ENCODE assay signal across 11 cellular contexts in genomic region chr5:137453476-137454080, GRCh38. TPM values are rescaled to one million over a fixed set of nuclear protein-coding genes. Genes with fewer than 3 reads are reported as not detected.
DNase-seq lines count a peak whose midpoint lies in the region; ATAC-seq and TF ChIP-seq lines count a peak whose summit lies in the region.
"Had no signal": no experiment of that assay in that cellular context is flagged by ENCODE, and none has a peak within 500 bp of the region (broad histone marks: within the 10 kb centered on the region; RNA-seq: fewer than 3 reads in every experiment).

No MANE protein-coding gene starts in this region.

- no TSS peak for BruUV-seq in mammary epithelial cell (replicated peaks; lab: Mats Ljungman, UMichigan)

- dilution Hi-C loops in mammary epithelial cell (cut with HindIII; ENCODE audit: low sequenced_read_pairs) = no loop called here

- TF ChIP-seq CTCF in GM12865 (IDR thresholded peaks at IDR 0.05; ENCODE audit: insufficient read depth, low read depth, low read length, missing control alignments) (no peak), NB4 (IDR thresholded peaks at IDR 0.05; ENCODE audit: low read depth, low read length) (no peak), mammary epithelial cell (conservative IDR thresholded peaks at IDR 0.05 in 1 of 2, IDR thresholded peaks at IDR 0.05 in 1 of 2; ENCODE audit: extremely low read depth in 1 of 2, insufficient read depth in 1 of 2, low read depth in 1 of 2, low read length in 2 of 2) (no peak)

- H3K4me1 ChIP-seq in mammary epithelial cell (ENCODE audit: insufficient read depth, low read length) = no peaks in the 10 kb centered on the region

- H3K27me3 ChIP-seq in mammary epithelial cell (ENCODE audit: insufficient read depth, low read length) = peaks cover 3% of the 10 kb centered on the region

- H3K27ac ChIP-seq in mammary epithelial cell (ENCODE audit: insufficient read depth, low read depth, low read length) (no peak overlapping the region), caudate nucleus (ENCODE audit: low read depth, low read length) (no peak overlapping the region)
- H3K27ac ChIP-seq: HL-60 had no signal

- H3K36me3 ChIP-seq in mammary epithelial cell (ENCODE audit: insufficient read depth, low read length) = no peaks in the 10 kb centered on the region

- H3K4me1 Mint-ChIP-seq in immature natural killer cell = no peaks in the 10 kb centered on the region
- H3K4me1 Mint-ChIP-seq: naive B cell had no signal

- H4K20me1 ChIP-seq in mammary epithelial cell (ENCODE audit: insufficient read depth, low read length) = no peaks in the 10 kb centered on the region

- in situ Hi-C loops in mammary epithelial cell (cut with MboI; ENCODE audit: low sequenced_read_pairs in 2 of 2) = no loop called here

- intact Hi-C loops in mammary epithelial cell (cut with micrococcal nuclease) = no loop called here

- H3K4me2 ChIP-seq in mammary epithelial cell (ENCODE audit: insufficient read depth, low read depth, low read length) = no peak overlapping the region

- no peaks in the 10 kb centered on the region for H3K79me2 ChIP-seq in mammary epithelial cell (ENCODE audit: insufficient read depth, low read length)

- H3K27ac Mint-ChIP-seq in immature natural killer cell = no peak overlapping the region
- H3K27ac Mint-ChIP-seq: naive B cell had no signal

- no peak for TF ChIP-seq POLR2A in NB4 (IDR thresholded peaks at IDR 0.05; ENCODE audit: extremely low read depth, insufficient read length)

- WGBS in mammary epithelial cell (ENCODE audit: low coverage, missing lambda C conversion rate) = 31% methylated on average over 6 of the region's 6 CpGs

- no peak overlapping the region for H3K4me3 ChIP-seq in GM12865 (ENCODE audit: low read depth, low read length)
- no peak overlapping the region for H3K4me3 ChIP-seq in NB4 (ENCODE audit: low read depth, low read length)
- H3K4me3 ChIP-seq in mammary epithelial cell (replicated peaks in 1 of 3; ENCODE audit: insufficient read depth in 1 of 3, low read depth in 2 of 3, low read length in 3 of 3) = no peak overlapping the region

- no peak for ATAC-seq in GM21390 (IDR thresholded peaks at IDR 0.05; ENCODE audit: unreplicated experiment)

- peaks cover 0 to 1% (median 0%) of the 10 kb centered on the region in 6 donors for H3K9me3 Mint-ChIP-seq in immature natural killer cell

- no peaks in the 10 kb centered on the region for H3K9me3 ChIP-seq in mammary epithelial cell (replicated peaks; ENCODE audit: insufficient read depth, low read length)

- DNase-seq in GM12865 (ENCODE audit: low read depth) = peak; percentile 48
- peak; percentile 54 for DNase-seq in NB4 (ENCODE audit: low read depth)
- DNase-seq in mammary epithelial cell = peak; percentile 54
- peak; percentile 66 to 75 for DNase-seq in lung microvascular endothelial cell (ENCODE audit: low read depth in 2 of 2)
- no peak for DNase-seq in activated gamma-delta T cell (lab: John Stamatoyannopoulos, UW)
- no peak for DNase-seq in immature natural killer cell
- DNase-seq in caudate nucleus (lab: John Stamatoyannopoulos, UW) = no peak
- DNase-seq: effector CD4-positive, alpha-beta T cell; naive B cell had no signal

- CTCF ChIA-PET in mammary epithelial cell (lab: Charles Lee; ENCODE audit: low non-redundant PET) = no interaction called here

- H3K4me3 Mint-ChIP-seq in immature natural killer cell = no peak overlapping the region
- H3K4me3 Mint-ChIP-seq: naive B cell had no signal

- no peaks in the 10 kb centered on the region for H3K36me3 Mint-ChIP-seq in immature natural killer cell
- H3K36me3 Mint-ChIP-seq: naive B cell had no signal

- H3K9ac ChIP-seq in mammary epithelial cell (ENCODE audit: insufficient read depth, low read length) = no peak overlapping the region

- peaks cover 0 to 3% (median 2%) of the 10 kb centered on the region in 3 donors for H3K27me3 Mint-ChIP-seq in immature natural killer cell (ENCODE audit: low read depth in 3 of 3)

- no peak overlapping the region for H2AFZ ChIP-seq in mammary epithelial cell (ENCODE audit: low read depth, low read length)

RNA-seq across cellular contexts. Expression of gene SPOCK1, which starts 45.5 kb away (rescaled TPM):
- total RNA-seq in mammary epithelial cell (10 to 100 TPM; 13.3 to 14.9 TPM), lung microvascular endothelial cell (0.20 and 3.9 TPM in 2 replicates)
- polyA plus RNA-seq in mammary epithelial cell (7.3 TPM), immature natural killer cell (not detected)
- polyA minus RNA-seq in mammary epithelial cell = 19.4 TPM

Comparison
In these comparisons a context has a peak if more than half of its experiments do, and no peak if none do; other contexts are left out.
1. DNase-seq: peak in GM12865 (single experiment), NB4 (single experiment), mammary epithelial cell (single experiment) and lung microvascular endothelial cell (2 of 2); none in activated gamma-delta T cell (single experiment), immature natural killer cell (0 of 3) and caudate nucleus (0 of 61).